In genomic region chr3:32432045-32432710, GRCh38 we compare ENCODE assay signal across 16 cellular contexts. TPM values are rescaled to one million over a fixed set of nuclear protein-coding genes. Genes with fewer than 3 reads are reported as not detected.
DNase-seq lines count a peak whose midpoint lies in the region; ATAC-seq, FAIRE-seq and TF ChIP-seq lines count a peak whose summit lies in the region.
"Had no signal": no experiment of that assay in that cellular context is flagged by ENCODE, and none has a peak within 500 bp of the region (broad histone marks: within the 10 kb centered on the region; RNA-seq: fewer than 3 reads in every experiment).

No MANE protein-coding gene starts in this region.

- H3K27me3 ChIP-seq in CD4-positive, alpha-beta T cell (ENCODE audit: control insufficient read depth, insufficient read depth, low read length) = no peaks in the 10 kb centered on the region
- H3K27me3 ChIP-seq in K562 (ENCODE audit: control insufficient read depth in 2 of 2, insufficient read depth in 2 of 2, low read length in 2 of 2) (peaks cover 27 to 52% of the 10 kb centered on the region in 2 experiments), smooth muscle cell (ENCODE audit: low read depth) (no peaks in the 10 kb centered on the region)

- no peaks in the 10 kb centered on the region for H3K9me3 ChIP-seq in CD4-positive, alpha-beta T cell (ENCODE audit: control insufficient read depth, low read length)
- no peaks in the 10 kb centered on the region for H3K9me3 ChIP-seq in KOPT-K1 (ENCODE audit: insufficient read depth, low read length, poor library complexity, severe bottlenecking)
- no peaks in the 10 kb centered on the region for H3K9me3 ChIP-seq in K562 (replicated peaks; ENCODE audit: control insufficient read depth, insufficient read depth, low read depth, low read length)
- no peaks in the 10 kb centered on the region for H3K9me3 ChIP-seq in smooth muscle cell (replicated peaks; ENCODE audit: low read depth)

- peaks cover 18% of the 10 kb centered on the region for H3K36me3 Mint-ChIP-seq in CD4-positive, alpha-beta T cell (ENCODE audit: low read depth)
- H3K36me3 Mint-ChIP-seq in osteocyte (ENCODE audit: unreplicated experiment) = no peaks in the 10 kb centered on the region

- H2AFZ ChIP-seq in K562 (ENCODE audit: low read depth, low read length) (no peak overlapping the region), smooth muscle cell (ENCODE audit: low read depth) (no peak overlapping the region)

- TF ChIP-seq RAD21 in K562 (CRISPR knock-in tag; conservative IDR thresholded peaks at IDR 0.05 in 1 of 2, IDR thresholded peaks at IDR 0.05 in 1 of 2) = no peak

- H3K9ac ChIP-seq in K562 (ENCODE audit: insufficient read depth in 1 of 2, low read depth in 2 of 2, low read length in 2 of 2) (no peak overlapping the region), smooth muscle cell (ENCODE audit: low read depth) (no peak overlapping the region)

- CTCF ChIA-PET in CD4-positive, alpha-beta T cell (lab: Charles Lee) = interaction anchor here (1.1 to 2.4 kb wide), 6 partner anchors 12 to 57 kb away, joined by 3 to 10 read pairs (median 4); no protein-coding TSS in a partner anchor
- CTCF ChIA-PET in K562 (lab: Yijun Ruan, JAX; ENCODE audit: low intra/inter-chr PET ratio) = no interaction called here

- H3K9me3 Mint-ChIP-seq in CD4-positive, alpha-beta T cell = no peaks in the 10 kb centered on the region
- no peaks in the 10 kb centered on the region for H3K9me3 Mint-ChIP-seq in osteocyte (ENCODE audit: unreplicated experiment)
- H3K9me3 Mint-ChIP-seq: endodermal cell had no signal

- BruUV-seq in K562 (replicated peaks; lab: Mats Ljungman, UMichigan) = no TSS peak

- FAIRE-seq in K562 (lab: Jason Lieb, UNC) (no peak), RCC 7860 (lab: Jason Lieb, UNC) (no peak)
- FAIRE-seq: frontal cortex had no signal

- intact Hi-C loops in CD4-positive, alpha-beta T cell (cut with DNase I, micrococcal nuclease) = loop anchor here (2.0 to 5.0 kb wide), 3 partner anchors 27 to 35 kb away; no protein-coding TSS in a partner anchor
- intact Hi-C loops in K562 (cut with micrococcal nuclease) = no loop called here

- peak overlapping the region; percentile 95 for H3K27ac Mint-ChIP-seq in CD4-positive, alpha-beta T cell
- H3K27ac Mint-ChIP-seq in osteocyte (ENCODE audit: unreplicated experiment) = no peak overlapping the region
- H3K27ac Mint-ChIP-seq: endodermal cell had no signal

- TF ChIP-seq CTCF in CD4-positive, alpha-beta T cell (IDR thresholded peaks at IDR 0.05) = no peak
- TF ChIP-seq CTCF in K562 (IDR thresholded peaks at IDR 0.05 in 2 of 3, conservative IDR thresholded peaks at IDR 0.05 in 1 of 3; ENCODE audit: insufficient read depth in 2 of 3, low read depth in 1 of 3, low read length in 3 of 3) = no peak
- TF ChIP-seq CTCF in osteocyte (IDR thresholded peaks at IDR 0.05) = no peak
- no peak for TF ChIP-seq CTCF in smooth muscle cell (IDR thresholded peaks at IDR 0.05; ENCODE audit: borderline replicate concordance, insufficient read depth, poor library complexity, severe bottlenecking)

- H3K9me1 ChIP-seq in K562 (ENCODE audit: control insufficient read depth, insufficient read depth, low read length) = no peaks in the 10 kb centered on the region

- POLR2A ChIA-PET in CD4-positive, alpha-beta T cell (lab: Charles Lee) = interaction anchor here (0.6 to 3.8 kb wide), 16 partner anchors 8 to 1009 kb away, joined by 3 to 50 read pairs (median 4); partner anchors contain the start of genes CMTM6 and CMTM7
- POLR2A ChIA-PET in K562 (lab: Yijun Ruan, JAX) = interaction anchor here (0.5 to 1.1 kb wide), 5 partner anchors 9 to 326 kb away, joined by 3 to 4 read pairs (median 3); no protein-coding TSS in a partner anchor

- no peak for TF ChIP-seq POLR2A in K562 (conservative IDR thresholded peaks at IDR 0.05)

- H3K27ac ChIP-seq in CD4-positive, alpha-beta T cell (ENCODE audit: low read depth, low read length) = peak overlapping the region; percentile 87
- peak overlapping the region; percentile 43 for H3K27ac ChIP-seq in KOPT-K1 (ENCODE audit: low read depth, low read length, poor library complexity, severe bottlenecking)
- H3K27ac ChIP-seq in K562 (ENCODE audit: extremely low read depth, low read depth, low read length) = no peak overlapping the region
- no peak overlapping the region for H3K27ac ChIP-seq in smooth muscle cell (ENCODE audit: low read depth)

- H3K4me3 ChIP-seq in K562 (no peak overlapping the region), smooth muscle cell (no peak overlapping the region)

- H3K79me2 ChIP-seq in K562 (ENCODE audit: control insufficient read depth, insufficient read depth, low read length) (no peaks in the 10 kb centered on the region), smooth muscle cell (ENCODE audit: low read depth) (peaks cover 13% of the 10 kb centered on the region)

- H3K4me3 Mint-ChIP-seq in CD4-positive, alpha-beta T cell = peak overlapping the region; percentile 73
- H3K4me3 Mint-ChIP-seq in osteocyte (ENCODE audit: unreplicated experiment) = no peak overlapping the region
- H3K4me3 Mint-ChIP-seq: endodermal cell had no signal

- H4K20me1 ChIP-seq in K562 (replicated peaks; ENCODE audit: control insufficient read depth, insufficient read depth, low read length) = no peaks in the 10 kb centered on the region
- peaks cover 14% of the 10 kb centered on the region for H4K20me1 ChIP-seq in smooth muscle cell (ENCODE audit: low read depth)

- TF ChIP-seq EP300 in K562 (IDR thresholded peaks at IDR 0.05; ENCODE audit: low read length) = no peak

- peak; percentile 5 for ATAC-seq in CD4-positive, alpha-beta T cell (ENCODE audit: poor library complexity)
- ATAC-seq in K562 = no peak
- ATAC-seq: HCT116, Panc1 had no signal

- in situ Hi-C loops in K562 (cut with MboI) = no loop called here

- DNase-seq in CD4-positive, alpha-beta T cell = no peak
- no peak for DNase-seq in K562 (ENCODE audit: extremely low read depth in 1 of 4, low spot score in 3 of 4)
- peak; percentile 66 for DNase-seq in osteocyte (ENCODE audit: extremely low spot score, unreplicated experiment)
- no peak for DNase-seq in RCC 7860 (ENCODE audit: low spot score)
- no peak for DNase-seq in NCI-H1417 treated with DMSO at 0.1 percent for 48 hours (lab: John Stamatoyannopoulos, UW)
- DNase-seq in smooth muscle cell (lab: John Stamatoyannopoulos, UW; ENCODE audit: unreplicated experiment) = no peak
- DNase-seq: endodermal cell; midbrain; NCI-H1092; NCI-H446 treated with DMSO at 0.1 percent for 48 hours; stimulated activated CD4-positive, alpha-beta T cell treated with anti-CD3 and anti-CD28 coated beads, Interleukin-2, amount 100 ng/mL, for 48 hours; stimulated activated naive CD4-positive, alpha-beta T cell treated with Interleukin-2 at 50 U/mL for 16 hours had no signal

- H3K4me1 ChIP-seq in K562 (replicated peaks in 1 of 2; ENCODE audit: control insufficient read depth in 2 of 2, insufficient read depth in 2 of 2, low read length in 2 of 2) (no peaks in the 10 kb centered on the region; a peak in 1 of 5 replicates), smooth muscle cell (ENCODE audit: low read depth) (no peaks in the 10 kb centered on the region)

- H3K27me3 Mint-ChIP-seq in CD4-positive, alpha-beta T cell = no peaks in the 10 kb centered on the region
- no peaks in the 10 kb centered on the region for H3K27me3 Mint-ChIP-seq in osteocyte (ENCODE audit: unreplicated experiment)

- H3K4me2 ChIP-seq in K562 (ENCODE audit: insufficient read depth, low read length) (no peak overlapping the region), smooth muscle cell (no peak overlapping the region)

- H3K36me3 ChIP-seq in KOPT-K1 (ENCODE audit: insufficient read depth, low read length) (no peaks in the 10 kb centered on the region), K562 (ENCODE audit: control insufficient read depth, insufficient read depth, low read length) (no peaks in the 10 kb centered on the region), smooth muscle cell (ENCODE audit: low read depth) (no peaks in the 10 kb centered on the region)

- H3F3A ChIP-seq in smooth muscle cell (ENCODE audit: low read depth) = no peaks in the 10 kb centered on the region

- 2% methylated on average over 6 of the region's 6 CpGs for WGBS in K562 (ENCODE audit: insufficient coverage, low coverage, missing lambda C conversion rate)
- WGBS in smooth muscle cell (ENCODE audit: low lambda C conversion rate) = 98% methylated on average over 6 of the region's 6 CpGs

- peaks cover 76% of the 10 kb centered on the region for H3K4me1 Mint-ChIP-seq in CD4-positive, alpha-beta T cell (ENCODE audit: low read depth)
- peaks cover 29% of the 10 kb centered on the region for H3K4me1 Mint-ChIP-seq in osteocyte (ENCODE audit: unreplicated experiment)

TF ChIP-seq in K562, 482 proteins besides CTCF, POLR2A, EP300 and RAD21 (continues in another document):
- TF ChIP-seq ZKSCAN3 (CRISPR knock-in tag; IDR thresholded peaks at IDR 0.05) = no peak
- TF ChIP-seq C11orf30 (IDR thresholded peaks at IDR 0.05; ENCODE audit: low read depth) = no peak

RNA-seq across cellular contexts. Expression of gene CMTM7, which starts 40.5 kb away (rescaled TPM):
- total RNA-seq in CD4-positive, alpha-beta T cell = 10 to 100 TPM; 31.5 to 35.2 TPM
- 0.42 and 0.67 TPM in 2 replicates for total RNA-seq in K562 (2011; cell fraction: chromatin; rRNA removed; ENCODE audit: low replicate concordance)
- 0.53 and 1.0 TPM in 2 replicates for total RNA-seq in K562 (2011; cell fraction: nucleolus; rRNA removed)
- total RNA-seq in K562 (2011; cell fraction: nucleoplasm; rRNA removed) = 0.73 and 0.92 TPM in 2 replicates
- total RNA-seq in K562 (2014; rRNA removed) (not detected in 2 replicates), K562 (2014; rRNA removed; fragmentation: Illumina TruSeq; extraction: Trizol) (0.16 TPM in 1 of 2 replicates, not detected in the other), K562 (2015; rRNA removed; fragmentation: Illumina TruSeq; extraction: Trizol) (not detected in 2 replicates), K562 (2021) (0.38 and 0.49 TPM in 2 replicates), osteocyte (14.7 and 17.8 TPM in 2 replicates), smooth muscle cell (7.2 and 23.4 TPM in 2 replicates)
- polyA plus RNA-seq in K562 (2011; rRNA removed) (0.96 and 1.6 TPM in 2 replicates), K562 (2014; fragmentation: Illumina TruSeq; extraction: Trizol) (0.25 and 0.33 TPM in 2 replicates), K562 (2014; fragmentation: Nextera tagmentation; extraction: Ambion mirVana) (under 1 TPM in 1 of 2 experiments, not detected in 1; 0.03 TPM), K562 (2014; rRNA removed) (0.27 and 0.42 TPM in 2 replicates), smooth muscle cell (43.1 and 70.6 TPM in 2 replicates)
- polyA plus RNA-seq in K562 (2011; cell fraction: cytosol; rRNA removed) = 1.3 and 2.2 TPM in 2 replicates
- 1.4 and 1.5 TPM in 2 replicates for polyA plus RNA-seq in K562 (2011; cell fraction: nucleus; rRNA removed)
- polyA plus RNA-seq in K562 (2012) = 0.14 and 0.18 TPM in 2 replicates
- polyA minus RNA-seq in K562 (2011; rRNA and poly(A)+ RNA removed) = 0.48 and 0.84 TPM in 2 replicates
- 1.4 TPM in 1 of 2 replicates, not detected in the other for polyA minus RNA-seq in K562 (2011; cell fraction: cytosol; rRNA and poly(A)+ RNA removed)
- polyA minus RNA-seq in K562 (2011; cell fraction: nucleus; rRNA and poly(A)+ RNA removed) = 0.40 and 0.44 TPM in 2 replicates

Comparison
In these comparisons a context has a peak if more than half of its experiments do, and no peak if none do; other contexts are left out.
1. H3K27ac ChIP-seq: peak in CD4-positive, alpha-beta T cell (single experiment) and KOPT-K1 (single experiment); none in K562 (single experiment) and smooth muscle cell (single experiment).